In genomic region chr14:101853455-101854018, GRCh38 we compare ENCODE assay signal across 17 cellular contexts.
A peak's percentile ranks its signal among the peaks of the same experiment; 100 is the strongest.
DNase-seq lines count a peak whose midpoint lies in the region; ATAC-seq and TF ChIP-seq lines count a peak whose summit lies in the region.
"Had no signal": no experiment of that assay in that cellular context is flagged by ENCODE, and none has a peak within 500 bp of the region (broad histone marks: within the 10 kb centered on the region; RNA-seq: fewer than 3 reads in every experiment).

No MANE protein-coding gene starts in this region.

- H3K27ac ChIP-seq in KOPT-K1 (ENCODE audit: low read depth, low read length, poor library complexity, severe bottlenecking) (peak overlapping the region; percentile 30), trophoblast cell (ENCODE audit: low read depth, low read length) (no peak overlapping the region)
- H3K27ac ChIP-seq: A549, tibial nerve had no signal

- no peak overlapping the region for H3K23ac ChIP-seq in trophoblast cell (ENCODE audit: low read length)

- H3K9me3 ChIP-seq in KOPT-K1 (ENCODE audit: insufficient read depth, low read length, poor library complexity, severe bottlenecking) (no peaks in the 10 kb centered on the region), trophoblast cell (ENCODE audit: insufficient read depth, low read depth, low read length) (no peaks in the 10 kb centered on the region), Caco-2 (no peaks in the 10 kb centered on the region)
- H3K9me3 ChIP-seq: A549, MG63, tibial nerve had no signal

- H3K4me3 Mint-ChIP-seq in activated CD4-positive, alpha-beta T cell treated with anti-CD3 and anti-CD28 coated beads for 36 hours: peak overlapping the region; percentile 2
- peak overlapping the region; percentile 36 for H3K4me3 Mint-ChIP-seq in central memory CD8-positive, alpha-beta T cell
- no peak overlapping the region for H3K4me3 Mint-ChIP-seq in Caco-2 (ENCODE audit: unreplicated experiment)
- H3K4me3 Mint-ChIP-seq: nephron; T-helper 1 cell treated with Interleukin-12 subunit alpha and Interleukin-12 subunit beta and Interleukin-4 antibody, amounts not matched to agents 30 μg/mL and 1 μg/mL, for 36 hours had no signal

- ATAC-seq in activated CD4-positive, alpha-beta T cell treated with anti-CD3 and anti-CD28 coated beads for 36 hours: no peak
- no peak for ATAC-seq in central memory CD8-positive, alpha-beta T cell (replicated peaks; ENCODE audit: extremely low read depth, poor library complexity, severe bottlenecking)
- no peak for ATAC-seq in HG03571 (IDR thresholded peaks at IDR 0.05; ENCODE audit: unreplicated experiment)
- ATAC-seq: A549, GM12878, Panc1 had no signal

- H3K14ac ChIP-seq in trophoblast cell (ENCODE audit: low read length): no peak overlapping the region

- H3K9me3 Mint-ChIP-seq in activated CD4-positive, alpha-beta T cell treated with anti-CD3 and anti-CD28 coated beads for 36 hours (ENCODE audit: low read depth): no peaks in the 10 kb centered on the region
- H3K9me3 Mint-ChIP-seq in central memory CD8-positive, alpha-beta T cell: no peaks in the 10 kb centered on the region
- H3K9me3 Mint-ChIP-seq in Caco-2 (ENCODE audit: unreplicated experiment): no peaks in the 10 kb centered on the region
- H3K9me3 Mint-ChIP-seq: nephron; T-helper 1 cell treated with Interleukin-12 subunit alpha and Interleukin-12 subunit beta and Interleukin-4 antibody, amounts not matched to agents 30 μg/mL and 1 μg/mL, for 36 hours had no signal

- H3K36me3 ChIP-seq in KOPT-K1 (ENCODE audit: insufficient read depth, low read length) (peaks cover 30% of the 10 kb centered on the region), trophoblast cell (ENCODE audit: control insufficient read depth in 1 of 2, insufficient read depth in 2 of 2, low read length in 2 of 2) (peaks cover 2 to 4% of the 10 kb centered on the region in 2 experiments), Caco-2 (ENCODE audit: control insufficient read depth, insufficient read depth, low read length) (no peaks in the 10 kb centered on the region; the same call in 1 of the 2 replicates)
- H3K36me3 ChIP-seq: MG63 had no signal

- H2AFZ ChIP-seq in trophoblast cell (ENCODE audit: insufficient read depth, low read length, poor library complexity): no peak overlapping the region

- H3K4me1 Mint-ChIP-seq in activated CD4-positive, alpha-beta T cell treated with anti-CD3 and anti-CD28 coated beads for 36 hours: peaks cover 87% of the 10 kb centered on the region
- H3K4me1 Mint-ChIP-seq in central memory CD8-positive, alpha-beta T cell: peaks cover 89% of the 10 kb centered on the region
- H3K4me1 Mint-ChIP-seq in Caco-2 (ENCODE audit: low read depth, unreplicated experiment): no peaks in the 10 kb centered on the region
- H3K4me1 Mint-ChIP-seq: nephron had no signal

- no peaks in the 10 kb centered on the region for H3K27me3 Mint-ChIP-seq in activated CD4-positive, alpha-beta T cell treated with anti-CD3 and anti-CD28 coated beads for 36 hours
- H3K27me3 Mint-ChIP-seq in central memory CD8-positive, alpha-beta T cell: no peaks in the 10 kb centered on the region
- H3K27me3 Mint-ChIP-seq in Caco-2 (ENCODE audit: insufficient read depth, unreplicated experiment): no peaks in the 10 kb centered on the region

- no CpG with 5 or more reads among the region's 15 CpGs for WGBS in trophoblast cell (ENCODE audit: extremely low coverage, insufficient coverage, insufficient read length)

- H2BK120ac ChIP-seq in trophoblast cell (ENCODE audit: insufficient read depth, low read length, poor library complexity): no peak overlapping the region

- H4K12ac ChIP-seq in trophoblast cell (ENCODE audit: low read depth, low read length): no peak overlapping the region

- H3K4me1 ChIP-seq in trophoblast cell (ENCODE audit: control insufficient read depth in 1 of 2, insufficient read depth in 2 of 2, low read length in 2 of 2) (peaks cover 0 to 2% of the 10 kb centered on the region in 2 experiments), Caco-2 (no peaks in the 10 kb centered on the region)

- TF ChIP-seq CTCF in Caco-2 (IDR thresholded peaks at IDR 0.05; ENCODE audit: insufficient read depth in 1 of 2, low read depth in 1 of 2, low read length in 1 of 2, severe bottlenecking in 1 of 2, unreplicated experiment in 1 of 2): no peak

- peak overlapping the region; percentile 88 for H3K27ac Mint-ChIP-seq in activated CD4-positive, alpha-beta T cell treated with anti-CD3 and anti-CD28 coated beads for 36 hours
- H3K27ac Mint-ChIP-seq in central memory CD8-positive, alpha-beta T cell (ENCODE audit: low read depth): peak overlapping the region; percentile 19
- no peak overlapping the region for H3K27ac Mint-ChIP-seq in Caco-2 (ENCODE audit: unreplicated experiment)
- H3K27ac Mint-ChIP-seq: nephron had no signal

- H3K27me3 ChIP-seq in trophoblast cell (ENCODE audit: insufficient read depth, low read length) (no peaks in the 10 kb centered on the region), Caco-2 (replicated peaks; ENCODE audit: control insufficient read depth, insufficient read depth, low read length) (no peaks in the 10 kb centered on the region)
- H3K27me3 ChIP-seq: MG63, tibial nerve had no signal

- no peak overlapping the region for H3K4me2 ChIP-seq in trophoblast cell (ENCODE audit: low read length)
- H3K4me2 ChIP-seq: A549 had no signal

- no peak overlapping the region for H4K8ac ChIP-seq in trophoblast cell (ENCODE audit: low read depth, low read length)

- H3K4ac ChIP-seq in trophoblast cell (ENCODE audit: low read depth, low read length): no peak overlapping the region

- intact Hi-C loops in activated CD4-positive, alpha-beta T cell treated with anti-CD3 and anti-CD28 coated beads for 36 hours (cut with DNase I, micrococcal nuclease): no loop called here
- intact Hi-C loops in Caco-2 (cut with micrococcal nuclease; ENCODE audit: unreplicated experiment): no loop called here

- H3K9ac ChIP-seq in trophoblast cell (ENCODE audit: low read length): no peak overlapping the region

- CTCF ChIA-PET in activated CD4-positive, alpha-beta T cell treated with anti-CD3 and anti-CD28 coated beads for 36 hours (lab: Charles Lee): interaction anchor here (0.6 to 2.6 kb wide), 7 partner anchors 8 to 82 kb away, joined by 3 to 19 read pairs (median 5); no protein-coding TSS in a partner anchor
- CTCF ChIA-PET in Caco-2 (lab: Charles Lee): no interaction called here

- H3K79me1 ChIP-seq in trophoblast cell (ENCODE audit: low read length): no peaks in the 10 kb centered on the region

- H3K18ac ChIP-seq in trophoblast cell (ENCODE audit: low read length): peak overlapping the region; percentile 57

- no peak overlapping the region for H2AK5ac ChIP-seq in trophoblast cell (ENCODE audit: low read length)

- POLR2A ChIA-PET in activated CD4-positive, alpha-beta T cell treated with anti-CD3 and anti-CD28 coated beads for 36 hours (lab: Charles Lee): interaction anchor here (0.7 to 1.2 kb wide), 2 partner anchors 30 to 32 kb away, joined by 4 read pairs; no protein-coding TSS in a partner anchor
- POLR2A ChIA-PET in Caco-2 (lab: Charles Lee): no interaction called here

- H4K91ac ChIP-seq in trophoblast cell (ENCODE audit: low read depth, low read length): no peak overlapping the region

- BruUV-seq in Caco-2 (replicated peaks; lab: Mats Ljungman, UMichigan): no TSS peak

- DNase-seq in activated CD4-positive, alpha-beta T cell treated with anti-CD3 and anti-CD28 coated beads for 36 hours: no peak
- DNase-seq in activated CD4-positive, alpha-beta T cell treated with anti-CD3 and anti-CD28 coated beads for 1 hour: no peak
- DNase-seq in central memory CD8-positive, alpha-beta T cell (ENCODE audit: low spot score in 2 of 2): no peak
- DNase-seq in trophoblast cell (no peak), Caco-2 (no peak)
- no peak for DNase-seq in stimulated activated CD4-positive, alpha-beta T cell treated with anti-CD3 and anti-CD28 coated beads, Interleukin-12 subunit alpha, Interleukin-12 subunit beta, amount 100 ng/mL, for 4 hours
- DNase-seq: amygdala, MG63, NCI-H345 had no signal

- H3K4me3 ChIP-seq in trophoblast cell (ENCODE audit: low read depth, low read length): no peak overlapping the region
- H3K4me3 ChIP-seq in Caco-2 (ENCODE audit: low read depth, low read length): no peak overlapping the region
- H3K4me3 ChIP-seq: A549, GM12878, MG63, tibial nerve had no signal

- H3K79me2 ChIP-seq in trophoblast cell (ENCODE audit: control insufficient read depth, insufficient read depth, low read length, poor library complexity): peaks cover 5% of the 10 kb centered on the region

- peaks cover 36% of the 10 kb centered on the region for H3K36me3 Mint-ChIP-seq in activated CD4-positive, alpha-beta T cell treated with anti-CD3 and anti-CD28 coated beads for 36 hours (ENCODE audit: low read depth)
- peaks cover 38% of the 10 kb centered on the region for H3K36me3 Mint-ChIP-seq in central memory CD8-positive, alpha-beta T cell (ENCODE audit: insufficient read depth)
- no peaks in the 10 kb centered on the region for H3K36me3 Mint-ChIP-seq in Caco-2 (ENCODE audit: insufficient read depth, unreplicated experiment)

- no peak overlapping the region for H2BK12ac ChIP-seq in trophoblast cell (ENCODE audit: low read length)

- H2BK5ac ChIP-seq in trophoblast cell (ENCODE audit: low read depth, low read length, poor library complexity): no peak overlapping the region
